21 cellular contexts compared by ENCODE assay signal in the genomic region with DNA sequence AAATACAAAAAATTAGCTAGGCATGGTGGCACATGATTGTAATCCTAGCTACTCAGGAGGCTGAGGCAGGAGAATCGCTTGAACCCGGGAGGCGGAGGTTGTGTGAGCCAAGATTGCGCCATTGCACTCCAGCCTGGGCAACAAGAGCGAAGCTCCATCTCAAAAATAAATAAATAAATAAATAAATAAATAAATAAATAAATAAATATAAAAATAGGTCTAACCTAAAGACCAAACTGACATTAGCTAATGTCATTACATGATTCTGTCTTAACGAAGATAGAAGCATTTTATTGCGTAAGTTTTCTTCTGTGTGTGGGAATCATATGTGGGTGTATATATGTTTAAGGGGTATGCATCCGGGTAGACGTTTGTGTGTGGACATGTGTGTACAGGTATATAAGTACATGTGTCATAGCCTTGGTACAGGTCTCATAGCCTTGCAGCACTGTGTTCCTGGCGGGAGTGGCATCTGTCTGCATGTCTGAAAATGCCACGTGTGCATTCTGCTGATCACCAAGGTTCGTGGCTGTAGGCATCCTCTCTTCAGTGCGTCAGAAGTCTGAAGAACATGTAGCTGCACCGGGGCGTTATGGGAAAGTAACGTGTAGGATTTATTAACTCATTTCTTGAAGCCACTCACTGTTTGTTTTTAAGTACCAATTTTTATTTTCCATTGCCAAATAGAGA.
DNase-seq lines count a peak whose midpoint lies in the region; ATAC-seq, FAIRE-seq and TF ChIP-seq lines count a peak whose summit lies in the region.
"Had no signal": no experiment of that assay in that cellular context is flagged by ENCODE, and none has a peak within 500 bp of the region (broad histone marks: within the 10 kb centered on the region; RNA-seq: fewer than 3 reads in every experiment).

No MANE protein-coding gene starts in this region.

- no peak overlapping the region for H3K27ac ChIP-seq in DND-41 (ENCODE audit: low read length)
- peak overlapping the region; percentile 84 for H3K27ac ChIP-seq in Karpas-422 (ENCODE audit: low read length)
- H3K27ac ChIP-seq in keratinocyte (ENCODE audit: control insufficient read depth, insufficient read depth, low read length) = peak overlapping the region; percentile 34
- H3K27ac ChIP-seq: BLaER1, gastrocnemius medialis, tibial nerve had no signal

- FAIRE-seq in keratinocyte (lab: Jason Lieb, UNC) = no peak
- FAIRE-seq: H54 had no signal

- no peaks in the 10 kb centered on the region for H4K20me1 ChIP-seq in DND-41 (ENCODE audit: insufficient read depth, low read length)
- H4K20me1 ChIP-seq in Karpas-422 (ENCODE audit: insufficient read depth, low read depth, low read length) = no peaks in the 10 kb centered on the region
- no peaks in the 10 kb centered on the region for H4K20me1 ChIP-seq in keratinocyte (ENCODE audit: control insufficient read depth, extremely low read depth, insufficient read depth, low read length)
- H4K20me1 ChIP-seq: BLaER1 had no signal

- TF ChIP-seq CTCF in DND-41 (IDR thresholded peaks at IDR 0.05; ENCODE audit: borderline replicate concordance, extremely low read depth, low read length, poor library complexity, severe bottlenecking) (no peak), keratinocyte (optimal IDR thresholded peaks at IDR 0.05 in 1 of 3, IDR thresholded peaks at IDR 0.05 in 1 of 3, conservative IDR thresholded peaks at IDR 0.05 in 1 of 3; ENCODE audit: extremely low read depth in 1 of 3, insufficient read depth in 2 of 3, low read length in 3 of 3) (no peak)

- H3K4me1 ChIP-seq in DND-41 (ENCODE audit: insufficient read depth, low read length) (peaks cover 8% of the 10 kb centered on the region; the same call in 1 of the 2 replicates), Karpas-422 (ENCODE audit: low read length) (peaks cover 68% of the 10 kb centered on the region), keratinocyte (ENCODE audit: control insufficient read depth, extremely low read depth, insufficient read depth, low read length) (peaks cover 10% of the 10 kb centered on the region)

- no peaks in the 10 kb centered on the region for H3K9me2 ChIP-seq in Karpas-422 (replicated peaks; ENCODE audit: insufficient read depth, low read length)

- ATAC-seq in DND-41 (ENCODE audit: insufficient read depth, low read depth) = 0 out of 3 replicates have a peak, but pooled peaks have one; percentile 20
- ATAC-seq: activated CD8-positive, alpha-beta memory T cell treated with anti-CD3 and anti-CD28 coated beads, Interleukin-2, amount 10 ng/mL, durations not matched to agents 7 days and 5 days; activated T-cell treated with anti-CD3 and anti-CD28 coated beads, Interleukin-2, amount 50 U/mL, for 4 hours; naive thymus-derived CD8-positive, alpha-beta T cell had no signal

- H3K9me3 ChIP-seq in DND-41 (ENCODE audit: insufficient read depth, low read length, severe bottlenecking) (no peaks in the 10 kb centered on the region), Karpas-422 (ENCODE audit: low read length) (no peaks in the 10 kb centered on the region), keratinocyte (ENCODE audit: control insufficient read depth, low read depth, low read length) (no peaks in the 10 kb centered on the region)
- H3K9me3 ChIP-seq: BLaER1, gastrocnemius medialis, tibial nerve had no signal

- H3K36me3 ChIP-seq in DND-41 (ENCODE audit: insufficient read depth, low read length) (no peaks in the 10 kb centered on the region), Karpas-422 (ENCODE audit: insufficient read depth, low read length) (no peaks in the 10 kb centered on the region), keratinocyte (ENCODE audit: control insufficient read depth in 2 of 2, extremely low read depth in 1 of 2, insufficient read depth in 2 of 2, low read length in 2 of 2) (no peaks in the 10 kb centered on the region)
- H3K36me3 ChIP-seq: BLaER1, gastrocnemius medialis, tibial nerve had no signal

- no peaks in the 10 kb centered on the region for H3K9me1 ChIP-seq in keratinocyte (ENCODE audit: control insufficient read depth, extremely low read depth, insufficient read depth, low read length)

- H3K4me2 ChIP-seq in DND-41 (ENCODE audit: insufficient read depth, low read length) = no peak overlapping the region
- H3K4me2 ChIP-seq in Karpas-422 (ENCODE audit: low read depth, low read length, poor library complexity, severe bottlenecking) = peak overlapping the region; percentile 60
- peak overlapping the region; percentile 14 for H3K4me2 ChIP-seq in keratinocyte (ENCODE audit: control insufficient read depth, extremely low read depth, insufficient read depth, low read depth, low read length)
- H3K4me2 ChIP-seq: BLaER1 had no signal

- H3K79me2 ChIP-seq in DND-41 (ENCODE audit: insufficient read depth, low read length) = no peaks in the 10 kb centered on the region
- H3K79me2 ChIP-seq in Karpas-422 (ENCODE audit: low read length) = no peaks in the 10 kb centered on the region
- H3K79me2 ChIP-seq in keratinocyte (ENCODE audit: control insufficient read depth, insufficient read depth, low read length) = no peaks in the 10 kb centered on the region

- H3K4me3 ChIP-seq in DND-41 (ENCODE audit: low read depth in 1 of 2, low read length in 2 of 2) (no peak overlapping the region), Karpas-422 (ENCODE audit: low read length) (no peak overlapping the region), keratinocyte (ENCODE audit: control insufficient read depth in 2 of 3, extremely low read depth in 1 of 3, insufficient read depth in 2 of 3, low read depth in 1 of 3, low read length in 3 of 3) (no peak overlapping the region)
- H3K4me3 ChIP-seq: BLaER1, gastrocnemius medialis, lung, tibial nerve had no signal

- no peak overlapping the region for H3K9ac ChIP-seq in DND-41 (ENCODE audit: low read depth, low read length)
- H3K9ac ChIP-seq in Karpas-422 (ENCODE audit: low read length) = peak overlapping the region; percentile 49
- no peak overlapping the region for H3K9ac ChIP-seq in keratinocyte (ENCODE audit: control insufficient read depth, extremely low read depth, insufficient read depth, low read length)
- H3K9ac ChIP-seq: BLaER1 had no signal

- peak; percentile 65 for DNase-seq in activated effector memory CD4-positive, alpha-beta T cell treated with anti-CD3 and anti-CD28 coated beads, Interleukin-2, amount 50 U/mL, for 16 hours
- no peak for DNase-seq in activated effector memory CD4-positive, alpha-beta T cell treated with Interleukin-2 at 50 U/mL for 16 hours
- DNase-seq in DND-41 (no peak), Karpas-422 (peak; percentile 68), keratinocyte (ENCODE audit: low read depth, low spot score) (peak; percentile 83), T-helper 9 cell (no peak), cortex of kidney (lab: John Stamatoyannopoulos, UW) (no peak)
- DNase-seq: activated CD4-positive, alpha-beta T cell treated with anti-CD3 and anti-CD28 coated beads for 4 hours; activated CD8-positive, alpha-beta memory T cell treated with anti-CD3 and anti-CD28 coated beads, Interleukin-2, amount 10 ng/mL, durations not matched to agents 7 days and 5 days; activated naive CD4-positive, alpha-beta T cell; activated T-cell treated with anti-CD3 and anti-CD28 coated beads, Interleukin-2, amount 50 U/mL, for 4 hours; amniotic stem cell; cerebellar nuclear complex; naive thymus-derived CD8-positive, alpha-beta T cell; NCI-H1930; stimulated activated CD8-positive, alpha-beta memory T cell treated with anti-CD3 and anti-CD28 coated beads, Interleukin-4, amount 100 ng/mL, for 48 hours had no signal

- no peak overlapping the region for H2AFZ ChIP-seq in DND-41 (ENCODE audit: low read depth, low read length)
- H2AFZ ChIP-seq in Karpas-422 (ENCODE audit: low read length) = peak overlapping the region; percentile 52
- H2AFZ ChIP-seq in keratinocyte (ENCODE audit: control insufficient read depth, low read length) = no peak overlapping the region

- dilution Hi-C loops in keratinocyte (cut with MboI; ENCODE audit: extremely low pct_ligation_motif_present, low sequenced_read_pairs) = no loop called here

- H3K27me3 ChIP-seq in DND-41 (ENCODE audit: insufficient read depth, low read length, poor library complexity) = no peaks in the 10 kb centered on the region
- H3K27me3 ChIP-seq in Karpas-422 (ENCODE audit: low read length) = no peaks in the 10 kb centered on the region
- no peaks in the 10 kb centered on the region for H3K27me3 ChIP-seq in keratinocyte (ENCODE audit: control insufficient read depth, extremely low read depth, insufficient read depth, low read length)
- H3K27me3 ChIP-seq: BLaER1, gastrocnemius medialis, tibial nerve had no signal

Comparison
In these comparisons a context has a peak if more than half of its experiments do, and no peak if none do; other contexts are left out.
1. DNase-seq: peak in activated effector memory CD4-positive, alpha-beta T cell treated with anti-CD3 and anti-CD28 coated beads, Interleukin-2, amount 50 U/mL, for 16 hours (single experiment), Karpas-422 (single experiment) and keratinocyte (single experiment); none in activated effector memory CD4-positive, alpha-beta T cell treated with Interleukin-2 at 50 U/mL for 16 hours (single experiment), DND-41 (single experiment), T-helper 9 cell (single experiment) and cortex of kidney (single experiment).